Comparison of ENCODE assay signal across 12 cellular contexts in genomic region chr12:103268831-103269514, GRCh38.
DNase-seq lines count a peak whose midpoint lies in the region; ATAC-seq and TF ChIP-seq lines count a peak whose summit lies in the region.
"Had no signal": no experiment of that assay in that cellular context is flagged by ENCODE, and none has a peak within 500 bp of the region (broad histone marks: within the 10 kb centered on the region; RNA-seq: fewer than 3 reads in every experiment).

No MANE protein-coding gene starts in this region.

- CTCF ChIA-PET in CD4-positive, alpha-beta T cell (lab: Charles Lee), result no interaction called here

- no peaks in the 10 kb centered on the region for H3K36me3 Mint-ChIP-seq in CD4-positive, alpha-beta T cell (ENCODE audit: low read depth)

- no peaks in the 10 kb centered on the region for H3K27me3 ChIP-seq in CD4-positive, alpha-beta T cell (ENCODE audit: control insufficient read depth, insufficient read depth, low read length)

- no peaks in the 10 kb centered on the region for H3K9me3 ChIP-seq in CD4-positive, alpha-beta T cell (ENCODE audit: control insufficient read depth, low read length)

- intact Hi-C loops in CD4-positive, alpha-beta T cell (cut with DNase I, micrococcal nuclease), result no loop called here

- DNase-seq in CD4-positive, alpha-beta T cell, result peak in 1 of 10 experiments; percentile 10
- DNase-seq in DMS79 treated with DMSO at 0.1 percent for 48 hours (lab: John Stamatoyannopoulos, UW) (peak; percentile 98), NCI-H2107 treated with DMSO at 0.1 percent for 48 hours (lab: John Stamatoyannopoulos, UW; ENCODE audit: unreplicated experiment) (peak; percentile 99), T-helper 1 cell (peak in 3 of 5 donors; percentile 0 to 47 (median 1)), NCI-H1694 treated with DMSO at 0.1 percent for 48 hours (lab: John Stamatoyannopoulos, UW) (no peak), amniotic stem cell (lab: John Stamatoyannopoulos, UW) (no peak)
- DNase-seq: cerebellar nuclear complex, GF-D8, naive B cell had no signal

- no peak for TF ChIP-seq CTCF in CD4-positive, alpha-beta T cell (IDR thresholded peaks at IDR 0.05)

- no peaks in the 10 kb centered on the region for H3K27me3 Mint-ChIP-seq in CD4-positive, alpha-beta T cell
- H3K27me3 Mint-ChIP-seq: naive B cell had no signal

- H3K27ac ChIP-seq in CD4-positive, alpha-beta T cell (ENCODE audit: low read depth, low read length), result no peak overlapping the region
- H3K27ac ChIP-seq: epithelial cell of prostate had no signal

- peak overlapping the region; percentile 3 for H3K27ac Mint-ChIP-seq in CD4-positive, alpha-beta T cell

- H3K4me3 Mint-ChIP-seq in CD4-positive, alpha-beta T cell, result no peak overlapping the region
- H3K4me3 Mint-ChIP-seq: naive B cell had no signal

- peaks cover 3% of the 10 kb centered on the region for H3K9me3 Mint-ChIP-seq in CD4-positive, alpha-beta T cell
- H3K9me3 Mint-ChIP-seq: naive B cell had no signal

- ATAC-seq in CD4-positive, alpha-beta T cell (ENCODE audit: poor library complexity), result peak; percentile 84
- ATAC-seq in GM19467 (IDR thresholded peaks at IDR 0.05; ENCODE audit: unreplicated experiment) (no peak), GM18867 (IDR thresholded peaks at IDR 0.05; ENCODE audit: unreplicated experiment) (no peak)

- POLR2A ChIA-PET in CD4-positive, alpha-beta T cell (lab: Charles Lee), result no interaction called here

- peaks cover 17% of the 10 kb centered on the region for H3K4me1 Mint-ChIP-seq in CD4-positive, alpha-beta T cell (ENCODE audit: low read depth)
- H3K4me1 Mint-ChIP-seq: naive B cell had no signal

Comparison
In these comparisons a context has a peak if more than half of its experiments do, and no peak if none do; other contexts are left out.
1. DNase-seq: peak in DMS79 treated with DMSO at 0.1 percent for 48 hours (single experiment), NCI-H2107 treated with DMSO at 0.1 percent for 48 hours (single experiment) and T-helper 1 cell (3 of 5); none in NCI-H1694 treated with DMSO at 0.1 percent for 48 hours (single experiment) and amniotic stem cell (single experiment).